12 cellular contexts compared by ENCODE assay signal in genomic region chr18:63236417-63236816, GRCh38.
DNase-seq lines count a peak whose midpoint lies in the region; ATAC-seq, FAIRE-seq and TF ChIP-seq lines count a peak whose summit lies in the region.
"Had no signal": no experiment of that assay in that cellular context is flagged by ENCODE, and none has a peak within 500 bp of the region (broad histone marks: within the 10 kb centered on the region; RNA-seq: fewer than 3 reads in every experiment).

No MANE protein-coding gene starts in this region.

- intact Hi-C loops in Right ventricle myocardium inferior (cut with DNase I) (loop anchor here (5.0 kb wide), 1 partner anchor 76 kb away; no protein-coding TSS in a partner anchor), aorta (cut with DNase I) (loop anchor here (5.0 to 10.0 kb wide), 5 partner anchors 62 to 104 kb away; no protein-coding TSS in a partner anchor)

- TF ChIP-seq POLR2A in GM12891 (IDR thresholded peaks at IDR 0.05; ENCODE audit: low read depth, low read length): no peak

- H3K9me3 ChIP-seq in right atrium auricular region: no peaks in the 10 kb centered on the region
- H3K9me3 ChIP-seq in muscle layer of duodenum (ENCODE audit: control insufficient read depth in 1 of 2, low read length in 2 of 2): no peaks in the 10 kb centered on the region
- no peaks in the 10 kb centered on the region for H3K9me3 ChIP-seq in aorta (ENCODE audit: control insufficient read depth, low read length)

- no peak for TF ChIP-seq CTCF in right atrium auricular region (IDR thresholded peaks at IDR 0.05)

- H3K27ac ChIP-seq in right atrium auricular region (peak overlapping the region in 1 of 2 donors; percentile 75), muscle layer of duodenum (ENCODE audit: low read length) (peak overlapping the region; percentile 94), aorta (ENCODE audit: low read depth in 1 of 2, low read length in 2 of 2) (peak overlapping the region in 1 of 2 donors; percentile 60)

- peak; percentile 79 for DNase-seq in Right ventricle myocardium inferior (ENCODE audit: missing footprints)
- DNase-seq in right atrium auricular region (ENCODE audit: low spot score): no peak
- DNase-seq in cerebellar cortex (ENCODE audit: low spot score): peak; percentile 10
- DNase-seq in aorta: peak in 1 of 2 donors; percentile 79
- DNase-seq in stimulated activated naive CD4-positive, alpha-beta T cell (lab: John Stamatoyannopoulos, UW): no peak
- no peak for DNase-seq in GM12891 (ENCODE audit: insufficient read length, low spot score)
- DNase-seq: activated B cell treated with CpG ODN at 0.5 μM for 24 hours, NCI-H526 treated with DMSO at 0.1 percent for 48 hours had no signal

- no peak for FAIRE-seq in GM12891 (lab: Jason Lieb, UNC)
- FAIRE-seq: colon had no signal

- no peak overlapping the region for H3K4me3 ChIP-seq in right atrium auricular region
- H3K4me3 ChIP-seq in muscle layer of duodenum (ENCODE audit: low read depth in 1 of 2, low read length in 2 of 2): peak overlapping the region in 1 of 2 donors; percentile 10
- H3K4me3 ChIP-seq in aorta (ENCODE audit: low read length in 2 of 2): no peak overlapping the region
- H3K4me3 ChIP-seq: smooth muscle cell had no signal

- H3K36me3 ChIP-seq in right atrium auricular region: no peaks in the 10 kb centered on the region
- no peaks in the 10 kb centered on the region for H3K36me3 ChIP-seq in muscle layer of duodenum (ENCODE audit: control insufficient read depth in 1 of 2, insufficient read depth in 2 of 2, low read length in 2 of 2)
- H3K36me3 ChIP-seq in aorta (ENCODE audit: control insufficient read depth in 1 of 2, insufficient read depth in 2 of 2, low read length in 1 of 2): no peaks in the 10 kb centered on the region

- H3K4me1 ChIP-seq in right atrium auricular region (peaks cover 0 to 25% of the 10 kb centered on the region in 2 donors), muscle layer of duodenum (ENCODE audit: control insufficient read depth in 1 of 2, insufficient read depth in 2 of 2, low read length in 2 of 2) (peaks cover 8 to 28% of the 10 kb centered on the region in 2 donors), aorta (ENCODE audit: control insufficient read depth in 1 of 2, insufficient read depth in 2 of 2, low read length in 2 of 2) (peaks cover 3 to 8% of the 10 kb centered on the region in 2 donors)

- H3K27me3 ChIP-seq in right atrium auricular region (no peaks in the 10 kb centered on the region), muscle layer of duodenum (ENCODE audit: low read depth, low read length) (no peaks in the 10 kb centered on the region), aorta (ENCODE audit: control insufficient read depth in 1 of 2, insufficient read depth in 2 of 2, low read length in 1 of 2) (no peaks in the 10 kb centered on the region)

- ATAC-seq in Right ventricle myocardium inferior (peak; percentile 49), aorta (ENCODE audit: low FRiP score) (peak; percentile 49), GM21576 (IDR thresholded peaks at IDR 0.05; ENCODE audit: unreplicated experiment) (no peak)

- WGBS in aorta, 2 donors: 93 to 95% methylated on average over 15 of the region's 15 CpGs

TF ChIP-seq in GM12891, 5 proteins besides CTCF, POLR2A, EP300 and RAD21:
- TF ChIP-seq SPI1 (IDR thresholded peaks at IDR 0.05; ENCODE audit: low read depth, low read length): no peak
- TF ChIP-seq PAX5 (IDR thresholded peaks at IDR 0.05; ENCODE audit: insufficient read depth, low read length, severe bottlenecking): no peak
- no peak for TF ChIP-seq POLR2AphosphoS5 (IDR thresholded peaks at IDR 0.05; ENCODE audit: low read depth, low read length)
- no peak for TF ChIP-seq POU2F2 (IDR thresholded peaks at IDR 0.05; ENCODE audit: low read depth, low read length)
- TF ChIP-seq TAF1 (IDR thresholded peaks at IDR 0.05; ENCODE audit: low read depth, low read length): no peak

Comparison
In these comparisons a context has a peak if more than half of its experiments do, and no peak if none do; other contexts are left out.
1. DNase-seq: peak in Right ventricle myocardium inferior (single experiment) and cerebellar cortex (single experiment); none in right atrium auricular region (single experiment), stimulated activated naive CD4-positive, alpha-beta T cell (0 of 6) and GM12891 (single experiment).